15 cellular contexts compared by ENCODE assay signal in the genomic region with DNA sequence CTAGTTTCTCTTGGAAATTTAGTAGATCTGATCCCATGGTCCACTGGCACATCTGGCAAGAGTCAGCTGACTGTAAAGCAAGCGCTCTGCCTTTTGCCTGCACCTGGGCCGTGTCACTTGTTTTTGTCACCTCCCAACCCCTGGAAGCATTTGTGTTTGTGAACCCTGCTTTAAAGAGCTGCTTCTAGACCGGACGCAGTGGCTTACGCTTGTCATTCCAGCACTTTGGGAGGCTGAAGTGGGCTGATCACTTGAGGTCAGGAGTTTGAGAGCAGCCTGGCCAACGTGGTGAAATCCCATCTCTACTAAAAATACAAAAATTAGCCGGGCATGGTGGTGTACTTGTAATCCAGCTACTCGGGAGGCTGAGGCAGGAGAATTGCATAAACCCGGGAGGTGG. TPM values are rescaled to one million over a fixed set of nuclear protein-coding genes. Genes with fewer than 3 reads are reported as not detected.
DNase-seq lines count a peak whose midpoint lies in the region; ATAC-seq, FAIRE-seq and TF ChIP-seq lines count a peak whose summit lies in the region.
"Had no signal": no experiment of that assay in that cellular context is flagged by ENCODE, and none has a peak within 500 bp of the region (broad histone marks: within the 10 kb centered on the region; RNA-seq: fewer than 3 reads in every experiment).

No MANE protein-coding gene starts in this region.

- H3K27ac ChIP-seq in lung (ENCODE audit: low read depth in 1 of 2, low read length in 1 of 2): peak overlapping the region in 1 of 2 donors; percentile 57

- H3K27me3 Mint-ChIP-seq in natural killer cell (ENCODE audit: low read depth in 2 of 2): no peaks in the 10 kb centered on the region
- H3K27me3 Mint-ChIP-seq in natural killer cell treated with Interleukin-12 subunit alpha and Interleukin-12 subunit beta and Interleukin-15 and Interleukin-18, amount 100 ng/mL, for 72 hours: no peaks in the 10 kb centered on the region
- no peaks in the 10 kb centered on the region for H3K27me3 Mint-ChIP-seq in activated CD8-positive, alpha-beta T cell treated with anti-CD3 and anti-CD28 coated beads, Interleukin-2, amount 10 ng/mL, durations not matched to agents 7 days and 5 days (ENCODE audit: low read depth)

- no peaks in the 10 kb centered on the region for H3K9me3 Mint-ChIP-seq in natural killer cell
- no peaks in the 10 kb centered on the region for H3K9me3 Mint-ChIP-seq in natural killer cell treated with Interleukin-12 subunit alpha and Interleukin-12 subunit beta and Interleukin-15 and Interleukin-18, amount 100 ng/mL, for 72 hours
- no peaks in the 10 kb centered on the region for H3K9me3 Mint-ChIP-seq in activated CD8-positive, alpha-beta T cell treated with anti-CD3 and anti-CD28 coated beads, Interleukin-2, amount 10 ng/mL, durations not matched to agents 7 days and 5 days (ENCODE audit: insufficient read depth)

- ATAC-seq in natural killer cell (no peak), lung (ENCODE audit: insufficient read depth, low FRiP score) (no peak), GM19351 (IDR thresholded peaks at IDR 0.05; ENCODE audit: unreplicated experiment) (no peak)
- no peak for ATAC-seq in natural killer cell treated with Interleukin-12 subunit alpha and Interleukin-12 subunit beta and Interleukin-15 and Interleukin-18, amount 100 ng/mL, for 72 hours
- ATAC-seq in activated CD8-positive, alpha-beta T cell treated with anti-CD3 and anti-CD28 coated beads, Interleukin-2, amount 10 ng/mL, durations not matched to agents 7 days and 5 days: no peak
- ATAC-seq: gastroesophageal sphincter had no signal

- H3K4me3 Mint-ChIP-seq in natural killer cell: peak overlapping the region; percentile 28
- H3K4me3 Mint-ChIP-seq in natural killer cell treated with Interleukin-12 subunit alpha and Interleukin-12 subunit beta and Interleukin-15 and Interleukin-18, amount 100 ng/mL, for 72 hours: no peak overlapping the region
- H3K4me3 Mint-ChIP-seq in activated CD8-positive, alpha-beta T cell treated with anti-CD3 and anti-CD28 coated beads, Interleukin-2, amount 10 ng/mL, durations not matched to agents 7 days and 5 days: peak overlapping the region; percentile 99

- no peaks in the 10 kb centered on the region for H3K9me3 ChIP-seq in lung (ENCODE audit: control insufficient read depth in 2 of 2, insufficient read depth in 1 of 2, low read length in 1 of 2)
- H3K9me3 ChIP-seq: gastroesophageal sphincter had no signal

- H3K27me3 ChIP-seq in lung (ENCODE audit: control insufficient read depth, insufficient read depth): no peaks in the 10 kb centered on the region
- H3K27me3 ChIP-seq: gastroesophageal sphincter had no signal

- peaks cover 4 to 12% of the 10 kb centered on the region in 2 donors for H3K4me1 Mint-ChIP-seq in natural killer cell
- peaks cover 12 to 15% of the 10 kb centered on the region in 2 donors for H3K4me1 Mint-ChIP-seq in natural killer cell treated with Interleukin-12 subunit alpha and Interleukin-12 subunit beta and Interleukin-15 and Interleukin-18, amount 100 ng/mL, for 72 hours (ENCODE audit: low read depth in 2 of 2)
- peaks cover 20% of the 10 kb centered on the region for H3K4me1 Mint-ChIP-seq in activated CD8-positive, alpha-beta T cell treated with anti-CD3 and anti-CD28 coated beads, Interleukin-2, amount 10 ng/mL, durations not matched to agents 7 days and 5 days (ENCODE audit: low read depth)

- H3K4me3 ChIP-seq in lung: no peak overlapping the region

- CTCF ChIA-PET in activated CD8-positive, alpha-beta T cell treated with anti-CD3 and anti-CD28 coated beads, Interleukin-2, amount 10 ng/mL, durations not matched to agents 7 days and 5 days (lab: Charles Lee): interaction anchor here (1.1 to 1.5 kb wide), 3 partner anchors 9 to 30 kb away, joined by 3 to 8 read pairs (median 3); a partner anchor contains a TSS

- no peak for FAIRE-seq in GM12891 (lab: Jason Lieb, UNC)

- peaks cover 10 to 28% of the 10 kb centered on the region in 2 donors for H3K36me3 ChIP-seq in lung (ENCODE audit: control insufficient read depth in 2 of 2, insufficient read depth in 2 of 2, low read length in 2 of 2)

- no peak for TF ChIP-seq POLR2A in GM12891 (IDR thresholded peaks at IDR 0.05; ENCODE audit: low read depth, low read length)

- no peak for DNase-seq in natural killer cell
- DNase-seq in natural killer cell treated with Interleukin-12 subunit alpha and Interleukin-12 subunit beta and Interleukin-15 and Interleukin-18, amount 100 ng/mL, for 72 hours (ENCODE audit: low spot score): no peak
- DNase-seq in activated CD8-positive, alpha-beta T cell treated with anti-CD3 and anti-CD28 coated beads, Interleukin-2, amount 10 ng/mL, durations not matched to agents 7 days and 5 days: no peak
- peak; percentile 53 for DNase-seq in lung (ENCODE audit: low spot score)
- DNase-seq in GM12891 (ENCODE audit: insufficient read length, low spot score): no peak
- DNase-seq in islet precursor cell: no peak
- DNase-seq in NCI-H526 (lab: John Stamatoyannopoulos, UW): no peak
- DNase-seq: activated CD4-positive, CD25-positive, alpha-beta regulatory T cell; activated effector memory CD4-positive, alpha-beta T cell treated with Interleukin-2 at 50 U/mL for 16 hours; NCI-H1436; NCI-H446; OCI-M1 had no signal

- no peak overlapping the region for H3K27ac Mint-ChIP-seq in natural killer cell
- H3K27ac Mint-ChIP-seq in natural killer cell treated with Interleukin-12 subunit alpha and Interleukin-12 subunit beta and Interleukin-15 and Interleukin-18, amount 100 ng/mL, for 72 hours: no peak overlapping the region
- H3K27ac Mint-ChIP-seq in activated CD8-positive, alpha-beta T cell treated with anti-CD3 and anti-CD28 coated beads, Interleukin-2, amount 10 ng/mL, durations not matched to agents 7 days and 5 days: peak overlapping the region; percentile 100

- TF ChIP-seq CTCF in natural killer cell (IDR thresholded peaks at IDR 0.05) (no peak), lung (IDR thresholded peaks at IDR 0.05; ENCODE audit: control extremely low read depth, extremely low read depth) (no peak)

- no peaks in the 10 kb centered on the region for H3K36me3 Mint-ChIP-seq in natural killer cell
- H3K36me3 Mint-ChIP-seq in natural killer cell treated with Interleukin-12 subunit alpha and Interleukin-12 subunit beta and Interleukin-15 and Interleukin-18, amount 100 ng/mL, for 72 hours: no peaks in the 10 kb centered on the region
- peaks cover 48% of the 10 kb centered on the region for H3K36me3 Mint-ChIP-seq in activated CD8-positive, alpha-beta T cell treated with anti-CD3 and anti-CD28 coated beads, Interleukin-2, amount 10 ng/mL, durations not matched to agents 7 days and 5 days (ENCODE audit: low read depth)

- POLR2A ChIA-PET in activated CD8-positive, alpha-beta T cell treated with anti-CD3 and anti-CD28 coated beads, Interleukin-2, amount 10 ng/mL, durations not matched to agents 7 days and 5 days (lab: Charles Lee): interaction anchor here (0.8 to 1.2 kb wide), 2 partner anchors 9 to 12 kb away, joined by 3 to 4 read pairs; a partner anchor contains a TSS

- peaks cover 2 to 4% of the 10 kb centered on the region in 2 donors for H3K4me1 ChIP-seq in lung (ENCODE audit: control insufficient read depth in 2 of 2, insufficient read depth in 2 of 2, low read length in 2 of 2)

- intact Hi-C loops in natural killer cell (cut with micrococcal nuclease): no loop called here

- 66 to 82% methylated on average over 9 of the region's 9 CpGs for WGBS in lung, 2 donors

TF ChIP-seq in GM12891, 5 proteins besides CTCF, POLR2A, EP300 and RAD21 (continues in another document):
- no peak for TF ChIP-seq PAX5 (IDR thresholded peaks at IDR 0.05; ENCODE audit: insufficient read depth, low read length, severe bottlenecking)
- no peak for TF ChIP-seq TAF1 (IDR thresholded peaks at IDR 0.05; ENCODE audit: low read depth, low read length)
- TF ChIP-seq POLR2AphosphoS5 (IDR thresholded peaks at IDR 0.05; ENCODE audit: low read depth, low read length): no peak

RNA-seq across cellular contexts. Expression of a gene that starts 2.1 kb away (rescaled TPM):
- total RNA-seq in natural killer cell (10 to 100 TPM; 40.8 to 61.4 (median 46.1) TPM), lung (10 to 100 TPM; 21.3 to 80.7 TPM)
- 100 to 1,000 TPM; 115 to 146 TPM for total RNA-seq in natural killer cell treated with Interleukin-12 subunit alpha and Interleukin-12 subunit beta and Interleukin-15 and Interleukin-18, amount 100 ng/mL, for 72 hours
- total RNA-seq in activated CD8-positive, alpha-beta T cell treated with anti-CD3 and anti-CD28 coated beads, Interleukin-2, amount 10 ng/mL, durations not matched to agents 7 days and 5 days: 100 to 1,000 TPM; 142 to 160 TPM
- 10 to 100 TPM; 57.8 to 89.7 TPM for polyA plus RNA-seq in lung
- 94.7 TPM for polyA plus RNA-seq in GM12891 (2012; ENCODE audit: low read depth, missing spikeins)

RNA-seq across cellular contexts. Expression of a gene that starts 9.2 kb away (rescaled TPM):
- total RNA-seq in natural killer cell (10 to 100 TPM; 23.7 to 30.4 (median 25.9) TPM), lung (10 to 100 TPM; 26.8 to 84.2 TPM)
- total RNA-seq in natural killer cell treated with Interleukin-12 subunit alpha and Interleukin-12 subunit beta and Interleukin-15 and Interleukin-18, amount 100 ng/mL, for 72 hours: 10 to 100 TPM; 29.2 to 31.3 TPM
- 10 to 100 TPM; 46.1 to 48.8 TPM for total RNA-seq in activated CD8-positive, alpha-beta T cell treated with anti-CD3 and anti-CD28 coated beads, Interleukin-2, amount 10 ng/mL, durations not matched to agents 7 days and 5 days
- 10 to 100 TPM; 49.6 to 57.1 TPM for polyA plus RNA-seq in lung
- 56.1 TPM for polyA plus RNA-seq in GM12891 (2012; ENCODE audit: low read depth, missing spikeins)

RNA-seq across cellular contexts. Expression of a gene that starts 12.3 kb away (rescaled TPM):
- total RNA-seq in natural killer cell (1 to 10 TPM in 2 of 3 donors, under 1 TPM in 1; 0.82 to 1.1 (median 1.0) TPM), lung (1 to 10 TPM; 1.5 TPM)
- total RNA-seq in natural killer cell treated with Interleukin-12 subunit alpha and Interleukin-12 subunit beta and Interleukin-15 and Interleukin-18, amount 100 ng/mL, for 72 hours: 1 to 10 TPM; 1.8 to 1.9 TPM
- 1 to 10 TPM; 2.1 to 2.6 TPM for total RNA-seq in activated CD8-positive, alpha-beta T cell treated with anti-CD3 and anti-CD28 coated beads, Interleukin-2, amount 10 ng/mL, durations not matched to agents 7 days and 5 days
- under 1 TPM; 0.50 to 0.79 TPM for polyA plus RNA-seq in lung
- 0.64 TPM for polyA plus RNA-seq in GM12891 (2012; ENCODE audit: low read depth, missing spikeins)

RNA-seq across cellular contexts. Expression of a gene that starts 29.5 kb away (rescaled TPM):
- total RNA-seq in natural killer cell (10 to 100 TPM; 56.6 to 63.9 (median 63.9) TPM), lung (10 to 100 TPM; 45.4 to 53.5 TPM)
- 10 to 100 TPM; 71.1 to 72.6 TPM for total RNA-seq in natural killer cell treated with Interleukin-12 subunit alpha and Interleukin-12 subunit beta and Interleukin-15 and Interleukin-18, amount 100 ng/mL, for 72 hours
- total RNA-seq in activated CD8-positive, alpha-beta T cell treated with anti-CD3 and anti-CD28 coated beads, Interleukin-2, amount 10 ng/mL, durations not matched to agents 7 days and 5 days: 10 to 100 TPM; 71.2 to 71.5 TPM
- polyA plus RNA-seq in lung: 10 to 100 TPM; 47.1 to 49.4 TPM
- 61.4 TPM for polyA plus RNA-seq in GM12891 (2012; ENCODE audit: low read depth, missing spikeins)

RNA-seq across cellular contexts. Expression of a gene that starts 30.0 kb away (rescaled TPM):
- total RNA-seq in natural killer cell: under 1 TPM in 2 of 3 donors, not detected in 1; 0.25 to 0.35 TPM
- total RNA-seq in natural killer cell treated with Interleukin-12 subunit alpha and Interleukin-12 subunit beta and Interleukin-15 and Interleukin-18, amount 100 ng/mL, for 72 hours: not detected
- under 1 TPM; 0.26 to 0.29 TPM for total RNA-seq in activated CD8-positive, alpha-beta T cell treated with anti-CD3 and anti-CD28 coated beads, Interleukin-2, amount 10 ng/mL, durations not matched to agents 7 days and 5 days
- total RNA-seq in lung: not detected
- polyA plus RNA-seq in lung: under 1 TPM in 1 of 2 donors, not detected in 1; 0.06 TPM
- 0.08 TPM for polyA plus RNA-seq in GM12891 (2012; ENCODE audit: low read depth, missing spikeins)
- total RNA-seq: endothelial cell of umbilical vein, gastroesophageal sphincter had no signal
